In genomic region chr6:170202416-170203135, GRCh38 we compare ENCODE assay signal across 11 cellular contexts.
"Had no signal": no experiment of that assay in that cellular context is flagged by ENCODE, and none has a peak within 500 bp of the region (broad histone marks: within the 10 kb centered on the region; RNA-seq: fewer than 3 reads in every experiment).

No MANE protein-coding gene starts in this region.

- H3K27ac ChIP-seq: hepatocyte, lower lobe of right lung, psoas muscle, sigmoid colon, upper lobe of left lung had no signal

- DNase-seq: activated naive CD4-positive, alpha-beta T cell treated with Interleukin-2 at 50 U/mL for 16 hours; central memory CD4-positive, alpha-beta T cell; erythroblast; lower lobe of right lung; nucleus accumbens; psoas muscle; sigmoid colon; stimulated activated naive CD4-positive, alpha-beta T cell treated with Interleukin-2 at 50 U/mL for 16 hours; upper lobe of left lung had no signal

- H3K4me1 ChIP-seq: lower lobe of right lung, psoas muscle, upper lobe of left lung had no signal

- H3K4me3 ChIP-seq: hepatocyte, lower lobe of right lung, psoas muscle, sigmoid colon, upper lobe of left lung had no signal

- H3K36me3 ChIP-seq: lower lobe of right lung, sigmoid colon, upper lobe of left lung had no signal

- ATAC-seq: lower lobe of right lung; naive thymus-derived CD8-positive, alpha-beta T cell; psoas muscle had no signal

- H3K9me3 ChIP-seq: lower lobe of right lung, psoas muscle, sigmoid colon, upper lobe of left lung had no signal

- H3K27ac Mint-ChIP-seq: naive thymus-derived CD8-positive, alpha-beta T cell had no signal

- H3K27me3 ChIP-seq: hepatocyte, sigmoid colon, upper lobe of left lung had no signal

- H3K4me3 Mint-ChIP-seq: naive thymus-derived CD8-positive, alpha-beta T cell had no signal
